15 cellular contexts compared by ENCODE assay signal in the genomic region with DNA sequence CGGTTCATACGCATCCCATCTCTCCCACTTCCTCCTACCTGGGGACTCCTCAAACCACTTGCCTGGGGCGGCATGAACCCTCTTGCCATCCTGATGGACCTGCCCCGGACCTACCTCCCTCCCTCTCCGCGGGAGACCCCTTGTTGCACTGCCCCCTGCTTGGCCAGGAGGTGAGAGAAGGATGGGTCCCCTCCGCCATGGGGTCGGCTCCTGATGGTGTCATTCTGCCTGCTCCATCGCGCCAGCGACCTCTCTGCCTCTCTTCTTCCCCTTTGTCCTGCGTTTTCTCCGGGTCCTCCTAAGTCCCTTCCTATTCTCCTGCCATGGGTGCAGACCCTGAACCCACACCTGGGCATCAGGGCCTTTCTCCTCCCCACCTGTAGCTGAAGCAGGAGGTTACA. TPM values are rescaled to one million over a fixed set of nuclear protein-coding genes. Genes with fewer than 3 reads are reported as not detected.
DNase-seq lines count a peak whose midpoint lies in the region; ATAC-seq and TF ChIP-seq lines count a peak whose summit lies in the region.
"Had no signal": no experiment of that assay in that cellular context is flagged by ENCODE, and none has a peak within 500 bp of the region (broad histone marks: within the 10 kb centered on the region; RNA-seq: fewer than 3 reads in every experiment).

No MANE protein-coding gene starts in this region.

- H3K4me1 ChIP-seq in hepatocyte (ENCODE audit: insufficient read depth), result peaks cover 39% of the 10 kb centered on the region

- peaks cover 98% of the 10 kb centered on the region for H3K27me3 ChIP-seq in hepatocyte

- H3K4me2 ChIP-seq in hepatocyte, result peak overlapping the region; percentile 82

- peaks cover 50% of the 10 kb centered on the region for H3K4me1 Mint-ChIP-seq in activated CD8-positive, alpha-beta memory T cell treated with anti-CD3 and anti-CD28 coated beads, Interleukin-2, amount 10 ng/mL, durations not matched to agents 7 days and 5 days
- peaks cover 54% of the 10 kb centered on the region for H3K4me1 Mint-ChIP-seq in activated CD4-positive, alpha-beta memory T cell treated with anti-CD3 and anti-CD28 coated beads, Interleukin-2, amount 10 ng/mL, durations not matched to agents 7 days and 5 days
- H3K4me1 Mint-ChIP-seq in stimulated activated memory B cell treated with anti-CD40 and anti-IgM and Interleukin-4, amounts not matched to agents 10 μg/mL and 1 μg/mL and 100 μg/mL, for 72 hours, result peaks cover 64% of the 10 kb centered on the region

- no peaks in the 10 kb centered on the region for H3K36me3 Mint-ChIP-seq in activated CD8-positive, alpha-beta memory T cell treated with anti-CD3 and anti-CD28 coated beads, Interleukin-2, amount 10 ng/mL, durations not matched to agents 7 days and 5 days
- H3K36me3 Mint-ChIP-seq in activated CD4-positive, alpha-beta memory T cell treated with anti-CD3 and anti-CD28 coated beads, Interleukin-2, amount 10 ng/mL, durations not matched to agents 7 days and 5 days (ENCODE audit: low read depth), result peaks cover 5% of the 10 kb centered on the region
- H3K36me3 Mint-ChIP-seq in stimulated activated memory B cell treated with anti-CD40 and anti-IgM and Interleukin-4, amounts not matched to agents 10 μg/mL and 1 μg/mL and 100 μg/mL, for 72 hours, result no peaks in the 10 kb centered on the region

- H3K9me2 ChIP-seq in hepatocyte (replicated peaks; ENCODE audit: insufficient read depth), result no peaks in the 10 kb centered on the region

- no peak overlapping the region for H3K27ac ChIP-seq in hepatocyte

- peak overlapping the region; percentile 75 for H3K4me3 Mint-ChIP-seq in activated CD8-positive, alpha-beta memory T cell treated with anti-CD3 and anti-CD28 coated beads, Interleukin-2, amount 10 ng/mL, durations not matched to agents 7 days and 5 days
- H3K4me3 Mint-ChIP-seq in activated CD4-positive, alpha-beta memory T cell treated with anti-CD3 and anti-CD28 coated beads, Interleukin-2, amount 10 ng/mL, durations not matched to agents 7 days and 5 days, result peak overlapping the region; percentile 77
- peak overlapping the region; percentile 55 for H3K4me3 Mint-ChIP-seq in stimulated activated memory B cell treated with anti-CD40 and anti-IgM and Interleukin-4, amounts not matched to agents 10 μg/mL and 1 μg/mL and 100 μg/mL, for 72 hours

- H2AFZ ChIP-seq in hepatocyte, result no peak overlapping the region

- H3K27ac Mint-ChIP-seq in activated CD8-positive, alpha-beta memory T cell treated with anti-CD3 and anti-CD28 coated beads, Interleukin-2, amount 10 ng/mL, durations not matched to agents 7 days and 5 days, result peak overlapping the region; percentile 77
- peak overlapping the region; percentile 27 for H3K27ac Mint-ChIP-seq in activated CD4-positive, alpha-beta memory T cell treated with anti-CD3 and anti-CD28 coated beads, Interleukin-2, amount 10 ng/mL, durations not matched to agents 7 days and 5 days
- H3K27ac Mint-ChIP-seq in stimulated activated memory B cell treated with anti-CD40 and anti-IgM and Interleukin-4, amounts not matched to agents 10 μg/mL and 1 μg/mL and 100 μg/mL, for 72 hours, result peak overlapping the region; percentile 29

- H3K4me3 ChIP-seq in hepatocyte, result no peak overlapping the region

- H3K9me3 ChIP-seq in hepatocyte (ENCODE audit: low read depth), result no peaks in the 10 kb centered on the region

- H3K9me3 Mint-ChIP-seq in activated CD8-positive, alpha-beta memory T cell treated with anti-CD3 and anti-CD28 coated beads, Interleukin-2, amount 10 ng/mL, durations not matched to agents 7 days and 5 days (ENCODE audit: low read depth), result no peaks in the 10 kb centered on the region
- H3K9me3 Mint-ChIP-seq in activated CD4-positive, alpha-beta memory T cell treated with anti-CD3 and anti-CD28 coated beads, Interleukin-2, amount 10 ng/mL, durations not matched to agents 7 days and 5 days, result no peaks in the 10 kb centered on the region
- H3K9me3 Mint-ChIP-seq in stimulated activated memory B cell treated with anti-CD40 and anti-IgM and Interleukin-4, amounts not matched to agents 10 μg/mL and 1 μg/mL and 100 μg/mL, for 72 hours, result no peaks in the 10 kb centered on the region

- no peaks in the 10 kb centered on the region for H3K79me2 ChIP-seq in hepatocyte

- no peak for ATAC-seq in activated CD8-positive, alpha-beta memory T cell treated with anti-CD3 and anti-CD28 coated beads, Interleukin-2, amount 10 ng/mL, durations not matched to agents 7 days and 5 days
- no peak for ATAC-seq in stimulated activated memory B cell treated with anti-CD40 and anti-IgM and Interleukin-4, amounts not matched to agents 10 μg/mL and 1 μg/mL and 100 μg/mL, for 72 hours

- H4K20me1 ChIP-seq in hepatocyte (ENCODE audit: insufficient read depth, poor library complexity, severe bottlenecking), result no peaks in the 10 kb centered on the region

- no peak for TF ChIP-seq CTCF in hepatocyte (IDR thresholded peaks at IDR 0.05; ENCODE audit: poor library complexity)

- 18% methylated on average over 13 of the region's 13 CpGs for WGBS in hepatocyte (ENCODE audit: low lambda C conversion rate, missing lambda C conversion rate)

- POLR2A ChIA-PET in activated CD4-positive, alpha-beta memory T cell treated with anti-CD3 and anti-CD28 coated beads, Interleukin-2, amount 10 ng/mL, durations not matched to agents 7 days and 5 days (lab: Charles Lee), result interaction anchor here (0.9 to 1.7 kb wide), 8 partner anchors 9 to 150 kb away, joined by 3 to 6 read pairs (median 4); a partner anchor contains a TSS

- H3K36me3 ChIP-seq in hepatocyte (replicated peaks; ENCODE audit: insufficient read depth, low read depth), result no peaks in the 10 kb centered on the region

- DNase-seq in activated CD8-positive, alpha-beta memory T cell treated with anti-CD3 and anti-CD28 coated beads, Interleukin-2, amount 10 ng/mL, durations not matched to agents 7 days and 5 days, result no peak
- no peak for DNase-seq in activated CD8-positive, alpha-beta memory T cell treated with anti-CD3 and anti-CD28 coated beads, Interleukin-2, amount 50 U/mL, for 48 hours
- DNase-seq in activated CD4-positive, alpha-beta memory T cell treated with anti-CD3 and anti-CD28 coated beads, Interleukin-2, amount 10 ng/mL, durations not matched to agents 7 days and 5 days, result no peak
- DNase-seq in hepatocyte (ENCODE audit: low spot score), result no peak
- no peak for DNase-seq in stimulated activated CD4-positive, alpha-beta T cell treated with anti-CD3 and anti-CD28 coated beads, Interleukin-2, amount 100 ng/mL, for 48 hours
- DNase-seq in GM03348 (ENCODE audit: low spot score), result no peak
- no peak for DNase-seq in NCI-H2107 (lab: John Stamatoyannopoulos, UW)
- DNase-seq: ACHN; DND-41; kidney; NCI-H774; stimulated activated CD4-positive, alpha-beta T cell treated with anti-CD3 and anti-CD28 coated beads, Interleukin-1b, Interleukin-23, amount 100 ng/mL, for 48 hours had no signal

- H3K27me3 Mint-ChIP-seq in activated CD8-positive, alpha-beta memory T cell treated with anti-CD3 and anti-CD28 coated beads, Interleukin-2, amount 10 ng/mL, durations not matched to agents 7 days and 5 days, result peaks cover 77% of the 10 kb centered on the region
- peaks cover 88% of the 10 kb centered on the region for H3K27me3 Mint-ChIP-seq in activated CD4-positive, alpha-beta memory T cell treated with anti-CD3 and anti-CD28 coated beads, Interleukin-2, amount 10 ng/mL, durations not matched to agents 7 days and 5 days
- peaks cover 65% of the 10 kb centered on the region for H3K27me3 Mint-ChIP-seq in stimulated activated memory B cell treated with anti-CD40 and anti-IgM and Interleukin-4, amounts not matched to agents 10 μg/mL and 1 μg/mL and 100 μg/mL, for 72 hours

- CTCF ChIA-PET in activated CD8-positive, alpha-beta memory T cell treated with anti-CD3 and anti-CD28 coated beads, Interleukin-2, amount 10 ng/mL, durations not matched to agents 7 days and 5 days (lab: Charles Lee), result interaction anchor here (0.8 to 39.1 kb wide), 11 partner anchors 9 to 129 kb away, joined by 3 to 921 read pairs (median 4); a partner anchor contains a TSS
- CTCF ChIA-PET in activated CD4-positive, alpha-beta memory T cell treated with anti-CD3 and anti-CD28 coated beads, Interleukin-2, amount 10 ng/mL, durations not matched to agents 7 days and 5 days (lab: Charles Lee), result interaction anchor here (1.0 to 6.1 kb wide), 10 partner anchors 10 to 187 kb away, joined by 3 to 55 read pairs (median 4); a partner anchor contains a TSS

RNA-seq across cellular contexts. Expression of a gene that starts 3.6 kb away (rescaled TPM):
- 1 to 10 TPM in 1 of 2 experiments, under 1 TPM in 1; 0.87 to 1.2 TPM for total RNA-seq in activated CD8-positive, alpha-beta memory T cell treated with anti-CD3 and anti-CD28 coated beads, Interleukin-2, amount 10 ng/mL, durations not matched to agents 7 days and 5 days
- under 1 TPM; 0.33 to 0.73 TPM for total RNA-seq in activated CD4-positive, alpha-beta memory T cell treated with anti-CD3 and anti-CD28 coated beads, Interleukin-2, amount 10 ng/mL, durations not matched to agents 7 days and 5 days
- total RNA-seq in hepatocyte, result not detected in 2 replicates
- not detected in 2 replicates for polyA plus RNA-seq in hepatocyte
- total RNA-seq: activated CD8-positive, alpha-beta memory T cell treated with anti-CD3 and anti-CD28 coated beads for 36 hours; bronchial epithelial cell; kidney had no signal

RNA-seq across cellular contexts. Expression of a gene that starts 10.2 kb away (rescaled TPM):
- total RNA-seq in activated CD8-positive, alpha-beta memory T cell treated with anti-CD3 and anti-CD28 coated beads, Interleukin-2, amount 10 ng/mL, durations not matched to agents 7 days and 5 days, result 1 to 10 TPM; 2.0 to 4.4 TPM
- 1 to 10 TPM; 4.1 to 4.2 TPM for total RNA-seq in activated CD4-positive, alpha-beta memory T cell treated with anti-CD3 and anti-CD28 coated beads, Interleukin-2, amount 10 ng/mL, durations not matched to agents 7 days and 5 days
- total RNA-seq in hepatocyte, result 0.30 TPM in 1 of 2 replicates, not detected in the other
- 0.77 and 1.1 TPM in 2 replicates for polyA plus RNA-seq in hepatocyte
- total RNA-seq: bronchial epithelial cell had no signal

RNA-seq across cellular contexts. Expression of a gene that starts 17.4 kb away (rescaled TPM):
- total RNA-seq in activated CD8-positive, alpha-beta memory T cell treated with anti-CD3 and anti-CD28 coated beads, Interleukin-2, amount 10 ng/mL, durations not matched to agents 7 days and 5 days, result under 1 TPM; 0.38 to 0.66 TPM
- total RNA-seq in activated CD4-positive, alpha-beta memory T cell treated with anti-CD3 and anti-CD28 coated beads, Interleukin-2, amount 10 ng/mL, durations not matched to agents 7 days and 5 days, result under 1 TPM; 0.23 TPM
- total RNA-seq in hepatocyte, result 0.10 and 0.20 TPM in 2 replicates
- polyA plus RNA-seq in hepatocyte, result not detected in 2 replicates
- total RNA-seq: kidney had no signal

RNA-seq across cellular contexts. Expression of a gene that starts 24.5 kb away (rescaled TPM):
- total RNA-seq in activated CD8-positive, alpha-beta memory T cell treated with anti-CD3 and anti-CD28 coated beads, Interleukin-2, amount 10 ng/mL, durations not matched to agents 7 days and 5 days, result 100 to 1,000 TPM in 1 of 2 experiments, 10 to 100 TPM in 1; 89.4 to 118 TPM
- 100 to 1,000 TPM; 114 to 122 TPM for total RNA-seq in activated CD4-positive, alpha-beta memory T cell treated with anti-CD3 and anti-CD28 coated beads, Interleukin-2, amount 10 ng/mL, durations not matched to agents 7 days and 5 days
- total RNA-seq in hepatocyte, result 67.7 and 71.3 TPM in 2 replicates
- 57.6 and 61.6 TPM in 2 replicates for polyA plus RNA-seq in hepatocyte

RNA-seq across cellular contexts. Expression of a gene that starts 36.8 kb away (rescaled TPM):
- 10 to 100 TPM; 58.9 to 66.0 TPM for total RNA-seq in activated CD8-positive, alpha-beta memory T cell treated with anti-CD3 and anti-CD28 coated beads, Interleukin-2, amount 10 ng/mL, durations not matched to agents 7 days and 5 days
- 10 to 100 TPM; 65.9 to 70.2 TPM for total RNA-seq in activated CD4-positive, alpha-beta memory T cell treated with anti-CD3 and anti-CD28 coated beads, Interleukin-2, amount 10 ng/mL, durations not matched to agents 7 days and 5 days
- 61.5 and 69.8 TPM in 2 replicates for total RNA-seq in hepatocyte
- polyA plus RNA-seq in hepatocyte, result 39.9 and 46.0 TPM in 2 replicates

Comparison
In these comparisons a context has a peak if more than half of its experiments do, and no peak if none do; other contexts are left out.
1. H3K27ac Mint-ChIP-seq: peak in every context shown above with its lines; median percentile 77 in activated CD8-positive, alpha-beta memory T cell treated with anti-CD3 and anti-CD28 coated beads, Interleukin-2, amount 10 ng/mL, durations not matched to agents 7 days and 5 days; 29 in stimulated activated memory B cell treated with anti-CD40 and anti-IgM and Interleukin-4, amounts not matched to agents 10 μg/mL and 1 μg/mL and 100 μg/mL, for 72 hours; 27 in activated CD4-positive, alpha-beta memory T cell treated with anti-CD3 and anti-CD28 coated beads, Interleukin-2, amount 10 ng/mL, durations not matched to agents 7 days and 5 days.